1 cellular context compared by ENCODE assay signal in the genomic region with DNA sequence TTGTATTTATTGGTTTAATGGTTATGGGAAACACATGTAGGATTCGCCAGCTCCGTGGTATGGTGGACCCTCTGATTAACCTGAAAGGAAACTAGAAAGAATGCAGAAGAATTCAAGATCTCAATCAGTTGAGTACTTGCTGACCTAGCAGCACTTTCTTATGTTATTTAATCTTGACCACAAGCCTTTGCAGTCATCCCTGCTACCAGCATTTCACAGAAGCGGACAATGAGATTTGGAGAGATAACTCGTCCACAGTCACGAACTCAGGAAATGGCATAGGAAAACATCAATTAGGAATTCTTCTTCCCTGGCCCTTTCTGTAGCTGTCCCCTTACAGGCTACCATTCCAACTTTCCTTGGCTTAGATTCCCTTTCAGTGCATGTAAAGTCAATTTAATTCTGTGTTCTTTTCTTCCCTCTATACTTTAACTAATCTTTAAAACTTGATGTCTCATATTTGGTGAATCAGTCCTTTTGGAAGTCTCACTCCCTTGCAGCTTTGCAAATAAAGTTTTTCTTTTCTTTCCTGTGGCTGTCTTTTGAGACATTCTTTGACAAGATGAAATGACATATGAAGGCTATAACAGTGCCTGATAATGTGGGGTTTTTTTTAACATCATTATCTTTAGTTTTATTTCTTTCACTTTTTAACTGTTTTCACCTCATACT.
TF ChIP-seq lines count a peak whose summit lies in the region.

No MANE protein-coding gene starts in this region.

TF ChIP-seq in HEK293, 187 proteins besides CTCF, POLR2A, EP300 and RAD21 (continued from another document):
- TF ChIP-seq, protein P1, sequence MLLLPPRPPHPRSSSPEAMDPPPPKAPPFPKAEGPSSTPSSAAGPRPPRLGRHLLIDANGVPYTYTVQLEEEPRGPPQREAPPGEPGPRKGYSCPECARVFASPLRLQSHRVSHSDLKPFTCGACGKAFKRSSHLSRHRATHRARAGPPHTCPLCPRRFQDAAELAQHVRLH (tag by site-specific recombination; IDR thresholded peaks at IDR 0.05) = no peak
- TF ChIP-seq ZNF707 (tag by site-specific recombination; IDR thresholded peaks at IDR 0.05) (no peak), ZNF146 (tag by site-specific recombination; IDR thresholded peaks at IDR 0.05) (no peak), ZBTB17 (tag by site-specific recombination; IDR thresholded peaks at IDR 0.05) (0 out of 2 replicates have a peak, but pooled peaks have one; percentile 22), ZNF521 (tag by site-specific recombination; IDR thresholded peaks at IDR 0.05) (no peak), ZNF112 (tag by site-specific recombination; IDR thresholded peaks at IDR 0.05) (no peak), MZF1 (tag by site-specific recombination; IDR thresholded peaks at IDR 0.05; ENCODE audit: borderline replicate concordance) (no peak), BCL11A (tag by site-specific recombination; IDR thresholded peaks at IDR 0.05; ENCODE audit: low read depth) (no peak), ZNF623 (tag by site-specific recombination; IDR thresholded peaks at IDR 0.05) (no peak), ZNF791 (tag by site-specific recombination; IDR thresholded peaks at IDR 0.05) (no peak), IKZF3 (tag by site-specific recombination; IDR thresholded peaks at IDR 0.05) (peak; percentile 52; the same call in 1 of the 2 replicates), ZNF660 (tag by site-specific recombination; IDR thresholded peaks at IDR 0.05) (no peak), ZNF433 (tag by site-specific recombination; IDR thresholded peaks at IDR 0.05; ENCODE audit: low read depth) (no peak), ZNF121 (tag by site-specific recombination; IDR thresholded peaks at IDR 0.05) (no peak), PRDM1 (tag by site-specific recombination; IDR thresholded peaks at IDR 0.05) (peak; percentile 70), GLIS1 (tag by site-specific recombination; IDR thresholded peaks at IDR 0.05) (no peak), ZNF423 (tag by site-specific recombination; IDR thresholded peaks at IDR 0.05) (no peak), ZNF23 (tag by site-specific recombination; IDR thresholded peaks at IDR 0.05; ENCODE audit: borderline replicate concordance) (no peak), OSR2 (tag by site-specific recombination; IDR thresholded peaks at IDR 0.05) (peak; percentile 85), ZNF571 (tag by site-specific recombination; IDR thresholded peaks at IDR 0.05) (no peak), ZNF19 (tag by site-specific recombination; IDR thresholded peaks at IDR 0.05; ENCODE audit: low read depth) (no peak), ZNF514 (tag by site-specific recombination; IDR thresholded peaks at IDR 0.05) (no peak), GFI1B (tag by site-specific recombination; IDR thresholded peaks at IDR 0.05) (no peak), ZNF223 (tag by site-specific recombination; IDR thresholded peaks at IDR 0.05) (no peak), ZNF785 (tag by site-specific recombination; IDR thresholded peaks at IDR 0.05) (no peak), SP7 (tag by site-specific recombination; IDR thresholded peaks at IDR 0.05) (0 out of 2 replicates have a peak, but pooled peaks have one; percentile 22), ZNF621 (tag by site-specific recombination; IDR thresholded peaks at IDR 0.05) (no peak), ZNF350 (tag by site-specific recombination; IDR thresholded peaks at IDR 0.05) (no peak), ZNF544 (tag by site-specific recombination; IDR thresholded peaks at IDR 0.05) (no peak), ZNF133 (tag by site-specific recombination; IDR thresholded peaks at IDR 0.05) (no peak)
- TF ChIP-seq, protein P2, sequence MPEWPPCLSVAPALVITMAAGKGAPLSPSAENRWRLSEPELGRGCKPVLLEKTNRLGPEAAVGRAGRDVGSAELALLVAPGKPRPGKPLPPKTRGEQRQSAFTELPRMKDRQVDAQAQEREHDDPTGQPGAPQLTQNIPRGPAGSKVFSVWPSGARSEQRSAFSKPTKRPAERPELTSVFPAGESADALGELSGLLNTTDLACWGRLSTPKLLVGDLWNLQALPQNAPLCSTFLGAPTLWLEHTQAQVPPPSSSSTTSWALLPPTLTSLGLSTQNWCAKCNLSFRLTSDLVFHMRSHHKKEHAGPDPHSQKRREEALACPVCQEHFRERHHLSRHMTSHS (tag by site-specific recombination; IDR thresholded peaks at IDR 0.05) = no peak
- TF ChIP-seq, protein P3, sequence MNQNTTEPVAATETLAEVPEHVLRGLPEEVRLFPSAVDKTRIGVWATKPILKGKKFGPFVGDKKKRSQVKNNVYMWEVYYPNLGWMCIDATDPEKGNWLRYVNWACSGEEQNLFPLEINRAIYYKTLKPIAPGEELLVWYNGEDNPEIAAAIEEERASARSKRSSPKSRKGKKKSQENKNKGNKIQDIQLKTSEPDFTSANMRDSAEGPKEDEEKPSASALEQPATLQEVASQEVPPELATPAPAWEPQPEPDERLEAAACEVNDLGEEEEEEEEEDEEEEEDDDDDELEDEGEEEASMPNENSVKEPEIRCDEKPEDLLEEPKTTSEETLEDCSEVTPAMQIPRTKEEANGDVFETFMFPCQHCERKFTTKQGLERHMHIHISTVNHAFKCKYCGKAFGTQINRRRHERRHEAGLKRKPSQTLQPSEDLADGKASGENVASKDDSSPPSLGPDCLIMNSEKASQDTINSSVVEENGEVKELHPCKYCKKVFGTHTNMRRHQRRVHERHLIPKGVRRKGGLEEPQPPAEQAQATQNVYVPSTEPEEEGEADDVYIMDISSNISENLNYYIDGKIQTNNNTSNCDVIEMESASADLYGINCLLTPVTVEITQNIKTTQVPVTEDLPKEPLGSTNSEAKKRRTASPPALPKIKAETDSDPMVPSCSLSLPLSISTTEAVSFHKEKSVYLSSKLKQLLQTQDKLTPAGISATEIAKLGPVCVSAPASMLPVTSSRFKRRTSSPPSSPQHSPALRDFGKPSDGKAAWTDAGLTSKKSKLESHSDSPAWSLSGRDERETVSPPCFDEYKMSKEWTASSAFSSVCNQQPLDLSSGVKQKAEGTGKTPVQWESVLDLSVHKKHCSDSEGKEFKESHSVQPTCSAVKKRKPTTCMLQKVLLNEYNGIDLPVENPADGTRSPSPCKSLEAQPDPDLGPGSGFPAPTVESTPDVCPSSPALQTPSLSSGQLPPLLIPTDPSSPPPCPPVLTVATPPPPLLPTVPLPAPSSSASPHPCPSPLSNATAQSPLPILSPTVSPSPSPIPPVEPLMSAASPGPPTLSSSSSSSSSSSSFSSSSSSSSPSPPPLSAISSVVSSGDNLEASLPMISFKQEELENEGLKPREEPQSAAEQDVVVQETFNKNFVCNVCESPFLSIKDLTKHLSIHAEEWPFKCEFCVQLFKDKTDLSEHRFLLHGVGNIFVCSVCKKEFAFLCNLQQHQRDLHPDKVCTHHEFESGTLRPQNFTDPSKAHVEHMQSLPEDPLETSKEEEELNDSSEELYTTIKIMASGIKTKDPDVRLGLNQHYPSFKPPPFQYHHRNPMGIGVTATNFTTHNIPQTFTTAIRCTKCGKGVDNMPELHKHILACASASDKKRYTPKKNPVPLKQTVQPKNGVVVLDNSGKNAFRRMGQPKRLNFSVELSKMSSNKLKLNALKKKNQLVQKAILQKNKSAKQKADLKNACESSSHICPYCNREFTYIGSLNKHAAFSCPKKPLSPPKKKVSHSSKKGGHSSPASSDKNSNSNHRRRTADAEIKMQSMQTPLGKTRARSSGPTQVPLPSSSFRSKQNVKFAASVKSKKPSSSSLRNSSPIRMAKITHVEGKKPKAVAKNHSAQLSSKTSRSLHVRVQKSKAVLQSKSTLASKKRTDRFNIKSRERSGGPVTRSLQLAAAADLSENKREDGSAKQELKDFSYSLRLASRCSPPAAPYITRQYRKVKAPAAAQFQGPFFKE (tag by site-specific recombination; IDR thresholded peaks at IDR 0.05; ENCODE audit: borderline replicate concordance) = no peak
- TF ChIP-seq, protein P4, sequence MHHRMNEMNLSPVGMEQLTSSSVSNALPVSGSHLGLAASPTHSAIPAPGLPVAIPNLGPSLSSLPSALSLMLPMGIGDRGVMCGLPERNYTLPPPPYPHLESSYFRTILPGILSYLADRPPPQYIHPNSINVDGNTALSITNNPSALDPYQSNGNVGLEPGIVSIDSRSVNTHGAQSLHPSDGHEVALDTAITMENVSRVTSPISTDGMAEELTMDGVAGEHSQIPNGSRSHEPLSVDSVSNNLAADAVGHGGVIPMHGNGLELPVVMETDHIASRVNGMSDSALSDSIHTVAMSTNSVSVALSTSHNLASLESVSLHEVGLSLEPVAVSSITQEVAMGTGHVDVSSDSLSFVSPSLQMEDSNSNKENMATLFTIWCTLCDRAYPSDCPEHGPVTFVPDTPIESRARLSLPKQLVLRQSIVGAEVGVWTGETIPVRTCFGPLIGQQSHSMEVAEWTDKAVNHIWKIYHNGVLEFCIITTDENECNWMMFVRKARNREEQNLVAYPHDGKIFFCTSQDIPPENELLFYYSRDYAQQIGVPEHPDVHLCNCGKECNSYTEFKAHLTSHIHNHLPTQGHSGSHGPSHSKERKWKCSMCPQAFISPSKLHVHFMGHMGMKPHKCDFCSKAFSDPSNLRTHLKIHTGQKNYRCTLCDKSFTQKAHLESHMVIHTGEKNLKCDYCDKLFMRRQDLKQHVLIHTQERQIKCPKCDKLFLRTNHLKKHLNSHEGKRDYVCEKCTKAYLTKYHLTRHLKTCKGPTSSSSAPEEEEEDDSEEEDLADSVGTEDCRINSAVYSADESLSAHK (tag by site-specific recombination; IDR thresholded peaks at IDR 0.05) = no peak
- TF ChIP-seq, protein P5, sequence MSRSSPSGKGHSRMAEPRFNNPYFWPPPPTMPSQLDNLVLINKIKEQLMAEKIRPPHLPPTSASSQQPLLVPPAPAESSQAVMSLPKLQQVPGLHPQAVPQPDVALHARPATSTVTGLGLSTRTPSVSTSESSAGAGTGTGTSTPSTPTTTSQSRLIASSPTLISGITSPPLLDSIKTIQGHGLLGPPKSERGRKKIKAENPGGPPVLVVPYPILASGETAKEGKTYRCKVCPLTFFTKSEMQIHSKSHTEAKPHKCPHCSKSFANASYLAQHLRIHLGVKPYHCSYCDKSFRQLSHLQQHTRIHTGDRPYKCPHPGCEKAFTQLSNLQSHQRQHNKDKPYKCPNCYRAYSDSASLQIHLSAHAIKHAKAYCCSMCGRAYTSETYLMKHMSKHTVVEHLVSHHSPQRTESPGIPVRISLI (tag by site-specific recombination; IDR thresholded peaks at IDR 0.05) = no peak
- TF ChIP-seq, protein P6, sequence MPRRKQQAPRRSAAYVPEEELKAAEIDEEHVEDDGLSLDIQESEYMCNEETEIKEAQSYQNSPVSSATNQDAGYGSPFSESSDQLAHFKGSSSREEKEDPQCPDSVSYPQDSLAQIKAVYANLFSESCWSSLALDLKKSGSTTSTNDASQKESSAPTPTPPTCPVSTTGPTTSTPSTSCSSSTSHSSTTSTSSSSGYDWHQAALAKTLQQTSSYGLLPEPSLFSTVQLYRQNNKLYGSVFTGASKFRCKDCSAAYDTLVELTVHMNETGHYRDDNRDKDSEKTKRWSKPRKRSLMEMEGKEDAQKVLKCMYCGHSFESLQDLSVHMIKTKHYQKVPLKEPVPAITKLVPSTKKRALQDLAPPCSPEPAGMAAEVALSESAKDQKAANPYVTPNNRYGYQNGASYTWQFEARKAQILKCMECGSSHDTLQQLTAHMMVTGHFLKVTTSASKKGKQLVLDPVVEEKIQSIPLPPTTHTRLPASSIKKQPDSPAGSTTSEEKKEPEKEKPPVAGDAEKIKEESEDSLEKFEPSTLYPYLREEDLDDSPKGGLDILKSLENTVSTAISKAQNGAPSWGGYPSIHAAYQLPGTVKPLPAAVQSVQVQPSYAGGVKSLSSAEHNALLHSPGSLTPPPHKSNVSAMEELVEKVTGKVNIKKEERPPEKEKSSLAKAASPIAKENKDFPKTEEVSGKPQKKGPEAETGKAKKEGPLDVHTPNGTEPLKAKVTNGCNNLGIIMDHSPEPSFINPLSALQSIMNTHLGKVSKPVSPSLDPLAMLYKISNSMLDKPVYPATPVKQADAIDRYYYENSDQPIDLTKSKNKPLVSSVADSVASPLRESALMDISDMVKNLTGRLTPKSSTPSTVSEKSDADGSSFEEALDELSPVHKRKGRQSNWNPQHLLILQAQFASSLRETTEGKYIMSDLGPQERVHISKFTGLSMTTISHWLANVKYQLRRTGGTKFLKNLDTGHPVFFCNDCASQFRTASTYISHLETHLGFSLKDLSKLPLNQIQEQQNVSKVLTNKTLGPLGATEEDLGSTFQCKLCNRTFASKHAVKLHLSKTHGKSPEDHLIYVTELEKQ (tag by site-specific recombination; IDR thresholded peaks at IDR 0.05; ENCODE audit: borderline replicate concordance) = no peak
- TF ChIP-seq, protein P7, sequence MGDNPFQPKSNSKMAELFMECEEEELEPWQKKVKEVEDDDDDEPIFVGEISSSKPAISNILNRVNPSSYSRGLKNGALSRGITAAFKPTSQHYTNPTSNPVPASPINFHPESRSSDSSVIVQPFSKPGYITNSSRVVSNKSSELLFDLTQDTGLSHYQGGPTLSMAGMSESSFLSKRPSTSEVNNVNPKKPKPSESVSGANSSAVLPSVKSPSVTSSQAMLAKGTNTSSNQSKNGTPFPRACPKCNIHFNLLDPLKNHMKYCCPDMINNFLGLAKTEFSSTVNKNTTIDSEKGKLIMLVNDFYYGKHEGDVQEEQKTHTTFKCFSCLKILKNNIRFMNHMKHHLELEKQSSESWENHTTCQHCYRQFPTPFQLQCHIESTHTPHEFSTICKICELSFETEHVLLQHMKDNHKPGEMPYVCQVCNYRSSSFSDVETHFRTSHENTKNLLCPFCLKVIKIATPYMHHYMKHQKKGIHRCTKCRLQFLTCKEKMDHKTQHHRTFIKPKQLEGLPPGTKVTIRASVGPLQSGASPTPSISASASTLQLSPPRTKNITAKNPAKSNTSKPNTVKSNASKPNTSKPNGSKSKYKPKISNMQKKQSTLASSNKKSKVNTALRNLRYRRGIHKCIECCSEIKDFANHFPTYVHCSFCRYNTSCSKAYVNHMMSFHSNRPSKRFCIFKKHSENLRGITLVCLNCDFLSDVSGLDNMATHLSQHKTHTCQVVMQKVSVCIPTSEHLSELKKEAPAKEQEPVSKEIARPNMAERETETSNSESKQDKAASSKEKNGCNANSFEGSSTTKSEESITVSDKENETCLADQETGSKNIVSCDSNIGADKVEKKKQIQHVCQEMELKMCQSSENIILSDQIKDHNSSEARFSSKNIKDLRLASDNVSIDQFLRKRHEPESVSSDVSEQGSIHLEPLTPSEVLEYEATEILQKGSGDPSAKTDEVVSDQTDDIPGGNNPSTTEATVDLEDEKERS (tag by site-specific recombination; IDR thresholded peaks at IDR 0.05) = no peak
- TF ChIP-seq, protein P8, sequence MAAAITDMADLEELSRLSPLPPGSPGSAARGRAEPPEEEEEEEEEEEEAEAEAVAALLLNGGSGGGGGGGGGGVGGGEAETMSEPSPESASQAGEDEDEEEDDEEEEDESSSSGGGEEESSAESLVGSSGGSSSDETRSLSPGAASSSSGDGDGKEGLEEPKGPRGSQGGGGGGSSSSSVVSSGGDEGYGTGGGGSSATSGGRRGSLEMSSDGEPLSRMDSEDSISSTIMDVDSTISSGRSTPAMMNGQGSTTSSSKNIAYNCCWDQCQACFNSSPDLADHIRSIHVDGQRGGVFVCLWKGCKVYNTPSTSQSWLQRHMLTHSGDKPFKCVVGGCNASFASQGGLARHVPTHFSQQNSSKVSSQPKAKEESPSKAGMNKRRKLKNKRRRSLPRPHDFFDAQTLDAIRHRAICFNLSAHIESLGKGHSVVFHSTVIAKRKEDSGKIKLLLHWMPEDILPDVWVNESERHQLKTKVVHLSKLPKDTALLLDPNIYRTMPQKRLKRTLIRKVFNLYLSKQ (tag by site-specific recombination; IDR thresholded peaks at IDR 0.05; ENCODE audit: borderline replicate concordance) = no peak
